ENCODE assay signal across 9 cellular contexts in the genomic region with DNA sequence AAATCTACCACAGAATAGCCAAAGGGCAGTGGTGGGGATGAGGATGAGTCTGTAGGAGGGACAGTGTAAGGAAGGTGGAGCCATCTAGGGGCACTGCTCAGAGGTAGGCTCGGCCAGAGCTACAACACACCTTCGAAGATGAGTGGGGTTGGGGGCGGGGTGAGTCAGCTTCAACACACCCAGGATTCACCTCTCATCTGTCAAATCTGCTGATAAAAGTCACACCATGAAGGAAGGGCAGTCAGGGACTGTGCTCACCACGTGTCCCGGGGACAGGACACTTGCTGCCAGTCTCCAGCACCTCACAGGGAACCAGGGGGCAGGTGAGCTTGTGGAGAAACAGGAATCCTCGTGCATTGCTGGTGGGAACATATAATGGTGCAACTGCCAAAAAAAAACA.
A peak's percentile ranks its signal among the peaks of the same experiment; 100 is the strongest.
DNase-seq lines count a peak whose midpoint lies in the region; ATAC-seq lines count a peak whose summit lies in the region.
"Had no signal": no experiment of that assay in that cellular context is flagged by ENCODE, and none has a peak within 500 bp of the region (broad histone marks: within the 10 kb centered on the region; RNA-seq: fewer than 3 reads in every experiment).

No MANE protein-coding gene starts in this region.

- H3K4me1 Mint-ChIP-seq in T-helper 1 cell treated with Interleukin-12 subunit alpha and Interleukin-12 subunit beta and Interleukin-4 antibody, amounts not matched to agents 30 μg/mL and 1 μg/mL, for 36 hours (ENCODE audit: low read depth) = peaks cover 69% of the 10 kb centered on the region
- H3K4me1 Mint-ChIP-seq in activated T-helper 2 cell treated with anti-CD3 and anti-CD28 coated beads, Interferon-gamma antibody, Interleukin-2, Interleukin-4, amounts not matched to agents 10 μg/mL and 5 μg/mL and 100 μg/mL, durations not matched to agents 14 hours and 24 hours and 36 hours (ENCODE audit: low read depth) = peaks cover 70% of the 10 kb centered on the region

- no peaks in the 10 kb centered on the region for H3K27me3 ChIP-seq in mesendoderm (ENCODE audit: insufficient read depth, low read length, poor library complexity)

- H3K56ac ChIP-seq in mesendoderm (ENCODE audit: low read length) = no peak overlapping the region

- no peaks in the 10 kb centered on the region for H3K9me3 Mint-ChIP-seq in T-helper 1 cell treated with Interleukin-12 subunit alpha and Interleukin-12 subunit beta and Interleukin-4 antibody, amounts not matched to agents 30 μg/mL and 1 μg/mL, for 36 hours
- H3K9me3 Mint-ChIP-seq in activated T-helper 2 cell treated with anti-CD3 and anti-CD28 coated beads, Interferon-gamma antibody, Interleukin-2, Interleukin-4, amounts not matched to agents 10 μg/mL and 5 μg/mL and 100 μg/mL, durations not matched to agents 14 hours and 24 hours and 36 hours = no peaks in the 10 kb centered on the region

- peaks cover 8% of the 10 kb centered on the region for H3K36me3 Mint-ChIP-seq in T-helper 1 cell treated with Interleukin-12 subunit alpha and Interleukin-12 subunit beta and Interleukin-4 antibody, amounts not matched to agents 30 μg/mL and 1 μg/mL, for 36 hours (ENCODE audit: low read depth)
- H3K36me3 Mint-ChIP-seq in activated T-helper 2 cell treated with anti-CD3 and anti-CD28 coated beads, Interferon-gamma antibody, Interleukin-2, Interleukin-4, amounts not matched to agents 10 μg/mL and 5 μg/mL and 100 μg/mL, durations not matched to agents 14 hours and 24 hours and 36 hours (ENCODE audit: low read depth) = peaks cover 42% of the 10 kb centered on the region

- DNase-seq in T-helper 1 cell = no peak
- peak; percentile 26 for DNase-seq in activated T-helper 2 cell treated with anti-CD3 and anti-CD28 coated beads, Interferon-gamma antibody, Interleukin-2, Interleukin-4, amounts not matched to agents 10 μg/mL and 5 μg/mL and 100 μg/mL, durations not matched to agents 14 hours and 24 hours and 36 hours (ENCODE audit: low spot score)
- DNase-seq in mesendoderm = peak; percentile 83
- DNase-seq in stimulated activated naive CD8-positive, alpha-beta T cell treated with anti-CD3 and anti-CD28 coated beads, Interleukin-15, Interleukin-2, amounts not matched to agents 100 U/mL and 50 U/mL, for 24 hours = peak; percentile 75
- DNase-seq in NCI-H1048 (lab: John Stamatoyannopoulos, UW) = no peak
- DNase-seq: kidney glomerular epithelial cell had no signal

- no peaks in the 10 kb centered on the region for H3K27me3 Mint-ChIP-seq in T-helper 1 cell treated with Interleukin-12 subunit alpha and Interleukin-12 subunit beta and Interleukin-4 antibody, amounts not matched to agents 30 μg/mL and 1 μg/mL, for 36 hours (ENCODE audit: low read depth)
- H3K27me3 Mint-ChIP-seq in activated T-helper 2 cell treated with anti-CD3 and anti-CD28 coated beads, Interferon-gamma antibody, Interleukin-2, Interleukin-4, amounts not matched to agents 10 μg/mL and 5 μg/mL and 100 μg/mL, durations not matched to agents 14 hours and 24 hours and 36 hours (ENCODE audit: low read depth) = no peaks in the 10 kb centered on the region

- H2AK5ac ChIP-seq in mesendoderm (ENCODE audit: low read length) = no peak overlapping the region

- H3K9ac ChIP-seq in mesendoderm (ENCODE audit: low read length) = no peak overlapping the region

- H2BK5ac ChIP-seq in mesendoderm (ENCODE audit: low read length) = no peak overlapping the region

- intact Hi-C loops in activated T-helper 2 cell treated with anti-CD3 and anti-CD28 coated beads, Interferon-gamma antibody, Interleukin-2, Interleukin-4, amounts not matched to agents 10 μg/mL and 5 μg/mL and 100 μg/mL, durations not matched to agents 14 hours and 24 hours and 36 hours (cut with micrococcal nuclease) = no loop called here

- peak overlapping the region; percentile 63 for H3K27ac Mint-ChIP-seq in T-helper 1 cell treated with Interleukin-12 subunit alpha and Interleukin-12 subunit beta and Interleukin-4 antibody, amounts not matched to agents 30 μg/mL and 1 μg/mL, for 36 hours
- peak overlapping the region; percentile 61 for H3K27ac Mint-ChIP-seq in activated T-helper 2 cell treated with anti-CD3 and anti-CD28 coated beads, Interferon-gamma antibody, Interleukin-2, Interleukin-4, amounts not matched to agents 10 μg/mL and 5 μg/mL and 100 μg/mL, durations not matched to agents 14 hours and 24 hours and 36 hours

- peaks cover 36% of the 10 kb centered on the region for H3K79me1 ChIP-seq in mesendoderm (ENCODE audit: low read length)

- H3K4me3 Mint-ChIP-seq in T-helper 1 cell treated with Interleukin-12 subunit alpha and Interleukin-12 subunit beta and Interleukin-4 antibody, amounts not matched to agents 30 μg/mL and 1 μg/mL, for 36 hours = peak overlapping the region; percentile 36
- H3K4me3 Mint-ChIP-seq in activated T-helper 2 cell treated with anti-CD3 and anti-CD28 coated beads, Interferon-gamma antibody, Interleukin-2, Interleukin-4, amounts not matched to agents 10 μg/mL and 5 μg/mL and 100 μg/mL, durations not matched to agents 14 hours and 24 hours and 36 hours (ENCODE audit: low read depth) = peak overlapping the region; percentile 31

- no peak overlapping the region for H3K23ac ChIP-seq in mesendoderm (ENCODE audit: low read length)

- no peak overlapping the region for H3K4ac ChIP-seq in mesendoderm (ENCODE audit: low read depth, low read length)

- no peak overlapping the region for H3K4me2 ChIP-seq in mesendoderm (ENCODE audit: low read length)

- no peaks in the 10 kb centered on the region for H3K36me3 ChIP-seq in mesendoderm (ENCODE audit: control insufficient read depth, insufficient read depth, low read length)

- H3K4me1 ChIP-seq in mesendoderm (ENCODE audit: control insufficient read depth, low read depth, low read length) = peaks cover 11% of the 10 kb centered on the region

- no peak overlapping the region for H3K4me3 ChIP-seq in mesendoderm (ENCODE audit: low read length)

- WGBS in mesendoderm (ENCODE audit: extremely low coverage, insufficient coverage, low lambda C conversion rate) = no CpG with 5 or more reads among the region's 6 CpGs

- H4K5ac ChIP-seq in mesendoderm (ENCODE audit: low read length) = no peak overlapping the region

- peaks cover 89% of the 10 kb centered on the region for H3K79me2 ChIP-seq in mesendoderm (ENCODE audit: control insufficient read depth, insufficient read depth, low read length)

- H2BK120ac ChIP-seq in mesendoderm (ENCODE audit: low read depth, low read length) = no peak overlapping the region

- no peak overlapping the region for H3K18ac ChIP-seq in mesendoderm (ENCODE audit: low read length)

- ATAC-seq in stimulated activated naive CD8-positive, alpha-beta T cell treated with anti-CD3 and anti-CD28 coated beads, Interleukin-15, Interleukin-2, amounts not matched to agents 100 U/mL and 50 U/mL, for 24 hours = peak; percentile 60
- ATAC-seq in HG03196 (IDR thresholded peaks at IDR 0.05; ENCODE audit: unreplicated experiment) (no peak), HG02884 (IDR thresholded peaks at IDR 0.05; ENCODE audit: unreplicated experiment) (no peak)

- H3K27ac ChIP-seq in mesendoderm (ENCODE audit: low read depth, low read length) = no peak overlapping the region

- H2BK15ac ChIP-seq in mesendoderm (replicated peaks; ENCODE audit: low read depth) = no peak overlapping the region

- H4K8ac ChIP-seq in mesendoderm (ENCODE audit: low read depth, low read length) = no peak overlapping the region

Comparison
In these comparisons a context has a peak if more than half of its experiments do, and no peak if none do; other contexts are left out.
1. DNase-seq: peak in activated T-helper 2 cell treated with anti-CD3 and anti-CD28 coated beads, Interferon-gamma antibody, Interleukin-2, Interleukin-4, amounts not matched to agents 10 μg/mL and 5 μg/mL and 100 μg/mL, durations not matched to agents 14 hours and 24 hours and 36 hours (single experiment), mesendoderm (single experiment) and stimulated activated naive CD8-positive, alpha-beta T cell treated with anti-CD3 and anti-CD28 coated beads, Interleukin-15, Interleukin-2, amounts not matched to agents 100 U/mL and 50 U/mL, for 24 hours (single experiment); none in T-helper 1 cell (0 of 5) and NCI-H1048 (single experiment).